In the genomic region with DNA sequence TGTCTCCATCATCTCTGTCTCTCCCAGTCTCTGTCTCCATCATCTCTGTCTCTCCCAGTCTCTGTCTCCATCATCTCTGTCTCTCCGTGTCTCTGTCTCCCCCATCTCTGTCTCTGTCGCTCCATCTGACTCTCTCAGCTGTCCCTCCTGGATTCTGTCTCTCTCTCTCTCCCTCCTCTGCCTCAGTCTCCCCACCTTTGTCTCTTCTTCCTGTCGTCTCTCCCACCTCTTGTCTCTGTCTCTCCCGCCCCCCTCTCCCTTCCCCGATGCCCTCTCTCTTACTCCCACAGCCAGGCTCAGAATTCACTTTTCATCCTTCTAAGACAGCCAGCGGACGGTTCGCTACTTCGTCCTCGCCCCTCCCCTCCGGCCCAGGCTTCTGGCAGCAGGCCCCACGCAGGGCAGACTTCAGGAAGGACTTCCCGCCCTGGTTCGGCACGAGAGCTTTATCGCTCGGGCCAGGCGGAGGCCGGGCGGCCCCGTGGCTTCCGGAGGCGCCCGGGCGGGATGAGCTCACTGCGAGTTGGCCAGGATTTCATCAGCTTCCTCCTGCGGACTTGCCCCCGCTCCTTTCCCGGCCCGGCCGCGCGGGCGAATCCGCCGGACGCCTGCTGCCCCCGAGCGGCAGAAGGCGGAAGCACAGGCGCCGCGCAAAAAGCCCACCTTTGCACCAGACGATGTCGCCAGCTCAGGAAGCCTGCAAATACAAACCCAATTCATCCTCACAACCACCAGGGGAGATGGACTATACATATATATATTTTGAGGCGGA, we compare ENCODE assay signal across 8 cellular contexts. TPM values are rescaled to one million over a fixed set of nuclear protein-coding genes. Genes with fewer than 3 reads are reported as not detected.
DNase-seq lines count a peak whose midpoint lies in the region; ATAC-seq and TF ChIP-seq lines count a peak whose summit lies in the region.

No MANE protein-coding gene starts in this region.

- peaks cover 34% of the 10 kb centered on the region for H3K4me1 Mint-ChIP-seq in activated naive CD4-positive, alpha-beta T cell treated with anti-CD3 and anti-CD28 coated beads for 36 hours (ENCODE audit: low read depth)

- no peaks in the 10 kb centered on the region for H3K79me2 ChIP-seq in osteoblast (ENCODE audit: insufficient read depth, low read length)

- intact Hi-C loops in activated naive CD4-positive, alpha-beta T cell treated with anti-CD3 and anti-CD28 coated beads for 36 hours (cut with micrococcal nuclease) = loop anchor here (1.0 kb wide), 11 partner anchors 12 to 209 kb away; partner anchors contain the start of genes CCDC9, INAFM1, SAE1 and ZC3H4

- no peaks in the 10 kb centered on the region for H3K27me3 Mint-ChIP-seq in activated naive CD4-positive, alpha-beta T cell treated with anti-CD3 and anti-CD28 coated beads for 36 hours (ENCODE audit: low read depth)

- peak overlapping the region; percentile 83 for H3K4me2 ChIP-seq in osteoblast (ENCODE audit: insufficient read depth, low read length)

- H3K9me3 ChIP-seq in MG63 = no peaks in the 10 kb centered on the region
- no peaks in the 10 kb centered on the region for H3K9me3 ChIP-seq in osteoblast (ENCODE audit: low read depth, low read length)
- no peaks in the 10 kb centered on the region for H3K9me3 ChIP-seq in thoracic aorta

- peak overlapping the region; percentile 97 for H3K27ac Mint-ChIP-seq in activated naive CD4-positive, alpha-beta T cell treated with anti-CD3 and anti-CD28 coated beads for 36 hours

- H3K27ac ChIP-seq in osteoblast (ENCODE audit: low read depth, low read length) (peak overlapping the region; percentile 72), thoracic aorta (peak overlapping the region; percentile 55 to 82)

- CTCF ChIA-PET in activated naive CD4-positive, alpha-beta T cell treated with anti-CD3 and anti-CD28 coated beads for 36 hours (lab: Charles Lee) = interaction anchor here (0.6 to 6.2 kb wide), 37 partner anchors 8 to 231 kb away, joined by 3 to 189 read pairs (median 6); partner anchors contain the start of genes CCDC9, DHX34, INAFM1 and SAE1

- in situ Hi-C loops in SK-MEL-5 (cut with HindIII; ENCODE audit: low pct_unique_long_range_greater_than_20kb, low sequenced_read_pairs) = no loop called here

- DNase-seq in EH (ENCODE audit: low read depth) (peak; percentile 98), MG63 (peak; percentile 98), SK-MEL-5 (ENCODE audit: low read depth, low spot score) (peak; percentile 92), glomerular visceral epithelial cell (ENCODE audit: extremely low spot score) (peak; percentile 97), osteoblast (ENCODE audit: insufficient read length, low spot score, missing footprints) (peak; percentile 100), thoracic aorta (ENCODE audit: low spot score) (peak; percentile 61)
- DNase-seq in activated naive CD4-positive, alpha-beta T cell treated with anti-CD3 and anti-CD28 coated beads for 36 hours = peak; percentile 95

- no peaks in the 10 kb centered on the region for H3K9me3 Mint-ChIP-seq in activated naive CD4-positive, alpha-beta T cell treated with anti-CD3 and anti-CD28 coated beads for 36 hours

- H3K4me3 ChIP-seq in MG63 = peak overlapping the region; percentile 44
- peak overlapping the region; percentile 71 for H3K4me3 ChIP-seq in osteoblast (ENCODE audit: insufficient read depth, low read length)
- peak overlapping the region; percentile 75 for H3K4me3 ChIP-seq in thoracic aorta

- H2AFZ ChIP-seq in osteoblast (ENCODE audit: low read length) = peak overlapping the region; percentile 74

- ATAC-seq in GM21825 (IDR thresholded peaks at IDR 0.05; ENCODE audit: unreplicated experiment) (peak; percentile 58), thoracic aorta (ENCODE audit: insufficient number of reproducible peaks, low FRiP score, low read depth) (peak; percentile 70)

- H3K4me1 ChIP-seq in osteoblast (ENCODE audit: insufficient read depth, low read length) (peaks cover 17% of the 10 kb centered on the region), thoracic aorta (ENCODE audit: control insufficient read depth in 1 of 2, low read depth in 2 of 2) (peaks cover 19 to 38% of the 10 kb centered on the region in 2 donors)

- peak overlapping the region; percentile 97 for H3K4me3 Mint-ChIP-seq in activated naive CD4-positive, alpha-beta T cell treated with anti-CD3 and anti-CD28 coated beads for 36 hours

- peaks cover 4% of the 10 kb centered on the region for H3K36me3 Mint-ChIP-seq in activated naive CD4-positive, alpha-beta T cell treated with anti-CD3 and anti-CD28 coated beads for 36 hours (ENCODE audit: low read depth)

- H3K36me3 ChIP-seq in MG63 (peaks cover 2% of the 10 kb centered on the region; the same call in 1 of the 2 replicates), osteoblast (ENCODE audit: insufficient read depth, low read length) (no peaks in the 10 kb centered on the region), thoracic aorta (no peaks in the 10 kb centered on the region)

- H3K27me3 ChIP-seq in MG63 (no peaks in the 10 kb centered on the region), osteoblast (ENCODE audit: insufficient read depth, low read length) (peaks cover 5% of the 10 kb centered on the region), thoracic aorta (replicated peaks; ENCODE audit: insufficient read depth) (no peaks in the 10 kb centered on the region)

- TF ChIP-seq CTCF in osteoblast (IDR thresholded peaks at IDR 0.05; ENCODE audit: extremely low read depth, low read depth, low read length) = peak; percentile 84
- peak; percentile 98 for TF ChIP-seq CTCF in thoracic aorta (IDR thresholded peaks at IDR 0.05)

- H4K20me1 ChIP-seq in osteoblast (ENCODE audit: insufficient read depth, low read length) = no peaks in the 10 kb centered on the region

RNA-seq across cellular contexts. Expression of gene CCDC9, which starts 12.4 kb away (rescaled TPM):
- 17.5 and 22.9 TPM in 2 replicates for total RNA-seq in MG63 (2014; rRNA removed; shearing (Covaris generic); ENCODE audit: low replicate concordance)
- 2.5 and 5.0 TPM in 2 replicates for total RNA-seq in SK-MEL-5 (2014; rRNA removed; shearing (Covaris generic))
- 18.6 and 21.6 TPM in 2 replicates for polyA plus RNA-seq in SK-MEL-5 (2015; cell fraction: cytosol; rRNA removed)
- 13.3 and 17.2 TPM in 2 replicates for polyA plus RNA-seq in SK-MEL-5 (2015; cell fraction: nucleus; rRNA removed)
- total RNA-seq in activated naive CD4-positive, alpha-beta T cell treated with anti-CD3 and anti-CD28 coated beads for 36 hours = 10 to 100 TPM; 43.6 to 47.7 TPM
- total RNA-seq in osteoblast (7.6 and 8.0 TPM in 2 replicates), thoracic aorta (10 to 100 TPM; 26.7 to 38.9 TPM)

RNA-seq across cellular contexts. Expression of gene BBC3, which starts 13.0 kb away (rescaled TPM):
- 14.7 and 38.8 TPM in 2 replicates for total RNA-seq in MG63 (2014; rRNA removed; shearing (Covaris generic); ENCODE audit: low replicate concordance)
- 45.9 and 51.2 TPM in 2 replicates for total RNA-seq in SK-MEL-5 (2014; rRNA removed; shearing (Covaris generic))
- polyA plus RNA-seq in SK-MEL-5 (2015; cell fraction: cytosol; rRNA removed) = 53.3 and 59.6 TPM in 2 replicates
- polyA plus RNA-seq in SK-MEL-5 (2015; cell fraction: nucleus; rRNA removed) = 36.2 and 77.9 TPM in 2 replicates
- 10 to 100 TPM; 55.9 to 59.5 TPM for total RNA-seq in activated naive CD4-positive, alpha-beta T cell treated with anti-CD3 and anti-CD28 coated beads for 36 hours
- total RNA-seq in osteoblast (26.8 and 28.2 TPM in 2 replicates), thoracic aorta (10 to 100 TPM in 1 of 2 donors, 1 to 10 TPM in 1; 6.5 to 21.4 TPM)

RNA-seq across cellular contexts. Expression of gene INAFM1, which starts 30.7 kb away (rescaled TPM):
- 5.5 TPM in 1 of 2 replicates, not detected in the other for total RNA-seq in MG63 (2014; rRNA removed; shearing (Covaris generic); ENCODE audit: low replicate concordance)
- total RNA-seq in SK-MEL-5 (2014; rRNA removed; shearing (Covaris generic)) = 0.45 and 0.69 TPM in 2 replicates
- 3.3 and 4.6 TPM in 2 replicates for polyA plus RNA-seq in SK-MEL-5 (2015; cell fraction: cytosol; rRNA removed)
- 3.8 and 5.5 TPM in 2 replicates for polyA plus RNA-seq in SK-MEL-5 (2015; cell fraction: nucleus; rRNA removed)
- 10 to 100 TPM; 18.7 to 19.9 TPM for total RNA-seq in activated naive CD4-positive, alpha-beta T cell treated with anti-CD3 and anti-CD28 coated beads for 36 hours
- total RNA-seq in osteoblast = 2.5 and 4.4 TPM in 2 replicates
- 10 to 100 TPM; 10.3 to 18.6 TPM for total RNA-seq in thoracic aorta

Comparison
In these comparisons a context has a peak if more than half of its experiments do, and no peak if none do; other contexts are left out.
1. Peak in every context shown above with its lines: DNase-seq, ATAC-seq, H3K4me3 ChIP-seq and H3K27ac ChIP-seq.